8 cellular contexts compared by ENCODE assay signal in genomic region chr15:45586990-45587860, GRCh38. TPM values are rescaled to one million over a fixed set of nuclear protein-coding genes. Genes with fewer than 3 reads are reported as not detected.
DNase-seq lines count a peak whose midpoint lies in the region; ATAC-seq and TF ChIP-seq lines count a peak whose summit lies in the region.

BLOC1S6 (plus strand) TSS chr15:45587379; CDS start chr15:45587444, 65 bp downstream.

- peaks cover 27 to 55% (median 38%) of the 10 kb centered on the region in 7 donors for H3K4me1 Mint-ChIP-seq in naive thymus-derived CD4-positive, alpha-beta T cell
- H3K4me1 Mint-ChIP-seq in stimulated activated naive B cell treated with anti-CD40 and anti-IgM and Interleukin-4, amounts not matched to agents 10 μg/mL and 1 μg/mL and 100 μg/mL, for 72 hours: peaks cover 18 to 51% of the 10 kb centered on the region in 2 donors

- H3K27ac ChIP-seq in fibroblast of lung (ENCODE audit: insufficient read depth, low read length): peak within 1 kb of the TSS; percentile 92
- H3K27ac ChIP-seq in naive thymus-derived CD4-positive, alpha-beta T cell (ENCODE audit: low read depth, low read length): peak within 1 kb of the TSS; percentile 97

- H3K27me3 ChIP-seq in fibroblast of lung (ENCODE audit: control insufficient read depth, insufficient read depth, low read length): no peaks in the 10 kb centered on the region
- no peaks in the 10 kb centered on the region for H3K27me3 ChIP-seq in naive thymus-derived CD4-positive, alpha-beta T cell (ENCODE audit: control insufficient read depth in 2 of 2, insufficient read depth in 2 of 2, low read length in 2 of 2)

- POLR2A ChIA-PET in naive thymus-derived CD4-positive, alpha-beta T cell (lab: Charles Lee): interaction anchor here (0.8 to 4.0 kb wide), 17 partner anchors 13 to 420 kb away, joined by 3 to 53 read pairs (median 4); a partner anchor contains a TSS

- peaks cover 0 to 2% (median 0%) of the 10 kb centered on the region in 5 donors for H3K36me3 Mint-ChIP-seq in naive thymus-derived CD4-positive, alpha-beta T cell
- peaks cover 13 to 24% of the 10 kb centered on the region in 2 donors for H3K36me3 Mint-ChIP-seq in stimulated activated naive B cell treated with anti-CD40 and anti-IgM and Interleukin-4, amounts not matched to agents 10 μg/mL and 1 μg/mL and 100 μg/mL, for 72 hours

- peak; percentile 89 for DNase-seq in DMS79 (lab: John Stamatoyannopoulos, UW)
- peak; percentile 92 for DNase-seq in KG1 (lab: John Stamatoyannopoulos, UW)
- peak; percentile 91 for DNase-seq in RPMI7951 (ENCODE audit: low read depth)
- peak; percentile 78 to 79 for DNase-seq in activated T-helper 1 cell treated with anti-CD3 and anti-CD28 coated beads, Interleukin-2, amount 50 U/mL, for 16 hours (ENCODE audit: low read depth in 1 of 2, low spot score in 1 of 2)
- DNase-seq in fibroblast of lung (ENCODE audit: low read depth in 2 of 2): peak; percentile 91 to 92
- peak; percentile 81 to 91 (median 87) for DNase-seq in naive thymus-derived CD4-positive, alpha-beta T cell
- DNase-seq in stimulated activated naive B cell treated with anti-CD40 and anti-IgM and Interleukin-4, amounts not matched to agents 10 μg/mL and 1 μg/mL and 100 μg/mL, for 72 hours: peak; percentile 90

- H4K20me1 ChIP-seq in fibroblast of lung (ENCODE audit: control insufficient read depth, extremely low read depth, insufficient read depth, low read length): no peaks in the 10 kb centered on the region

- H3K9me3 ChIP-seq in fibroblast of lung (ENCODE audit: control insufficient read depth, insufficient read depth, low read depth, low read length): no peaks in the 10 kb centered on the region
- no peaks in the 10 kb centered on the region for H3K9me3 ChIP-seq in naive thymus-derived CD4-positive, alpha-beta T cell (ENCODE audit: control insufficient read depth in 2 of 3, low read length in 3 of 3)

- peak within 1 kb of the TSS; percentile 82 to 87 (median 84) for H3K4me3 ChIP-seq in fibroblast of lung (replicated peaks in 1 of 4; ENCODE audit: control extremely low read depth in 1 of 4, insufficient read depth in 1 of 4, low read depth in 3 of 4, low read length in 4 of 4)
- peak within 1 kb of the TSS; percentile 87 for H3K4me3 ChIP-seq in naive thymus-derived CD4-positive, alpha-beta T cell (ENCODE audit: low read length)

- peak within 1 kb of the TSS; percentile 99 for H3K9ac ChIP-seq in fibroblast of lung (ENCODE audit: insufficient read depth, low read length)

- peak; percentile 81 for ATAC-seq in GM21723 (IDR thresholded peaks at IDR 0.05; ENCODE audit: unreplicated experiment)
- peak; percentile 87 for ATAC-seq in naive thymus-derived CD4-positive, alpha-beta T cell
- peak; percentile 89 to 92 for ATAC-seq in stimulated activated naive B cell treated with anti-CD40 and anti-IgM and Interleukin-4, amounts not matched to agents 10 μg/mL and 1 μg/mL and 100 μg/mL, for 72 hours (replicated peaks)

- peak within 1 kb of the TSS; percentile 56 for H2AFZ ChIP-seq in fibroblast of lung (ENCODE audit: low read length)

- no peaks in the 10 kb centered on the region for H3K4me1 ChIP-seq in fibroblast of lung (ENCODE audit: control insufficient read depth, extremely low read depth, insufficient read depth, low read length)
- peaks cover 25 to 26% of the 10 kb centered on the region in 2 donors for H3K4me1 ChIP-seq in naive thymus-derived CD4-positive, alpha-beta T cell (ENCODE audit: control insufficient read depth in 2 of 2, insufficient read depth in 2 of 2, low read length in 2 of 2)

- H3K27ac Mint-ChIP-seq in naive thymus-derived CD4-positive, alpha-beta T cell: peak within 1 kb of the TSS; percentile 100
- peak within 1 kb of the TSS; percentile 100 for H3K27ac Mint-ChIP-seq in stimulated activated naive B cell treated with anti-CD40 and anti-IgM and Interleukin-4, amounts not matched to agents 10 μg/mL and 1 μg/mL and 100 μg/mL, for 72 hours

- intact Hi-C loops in naive thymus-derived CD4-positive, alpha-beta T cell (cut with micrococcal nuclease): loop anchor here (1.0 to 5.0 kb wide), 12 partner anchors 47 to 1298 kb away; partner anchors contain the start of genes SLC30A4 (in 2 of the 2), CTDSPL2 (in 1 of the 2) and GOLM2 (in 1 of the 2)

- H3K79me2 ChIP-seq in fibroblast of lung (ENCODE audit: control insufficient read depth, insufficient read depth, low read length): peaks cover 42% of the 10 kb centered on the region

- TF ChIP-seq CTCF in fibroblast of lung (conservative IDR thresholded peaks at IDR 0.05 in 1 of 2, IDR thresholded peaks at IDR 0.05 in 1 of 2; ENCODE audit: low read depth in 1 of 2, low read length in 2 of 2): no peak

- H3K4me3 Mint-ChIP-seq in naive thymus-derived CD4-positive, alpha-beta T cell: peak within 1 kb of the TSS; percentile 96 to 100 (median 98)
- peak within 1 kb of the TSS; percentile 89 to 96 for H3K4me3 Mint-ChIP-seq in stimulated activated naive B cell treated with anti-CD40 and anti-IgM and Interleukin-4, amounts not matched to agents 10 μg/mL and 1 μg/mL and 100 μg/mL, for 72 hours

- H3K9me3 Mint-ChIP-seq in naive thymus-derived CD4-positive, alpha-beta T cell: no peaks in the 10 kb centered on the region
- H3K9me3 Mint-ChIP-seq in stimulated activated naive B cell treated with anti-CD40 and anti-IgM and Interleukin-4, amounts not matched to agents 10 μg/mL and 1 μg/mL and 100 μg/mL, for 72 hours: peaks cover 0 to 2% of the 10 kb centered on the region in 2 donors

- CTCF ChIA-PET in naive thymus-derived CD4-positive, alpha-beta T cell (lab: Charles Lee): interaction anchor here (0.7 to 3.1 kb wide), 8 partner anchors 8 to 187 kb away, joined by 3 to 14 read pairs (median 5); a partner anchor contains a TSS

- peak within 1 kb of the TSS; percentile 96 for H3K4me2 ChIP-seq in fibroblast of lung (ENCODE audit: extremely low read depth, insufficient read depth, low read length)

- no peaks in the 10 kb centered on the region for H3K36me3 ChIP-seq in fibroblast of lung (ENCODE audit: control insufficient read depth, insufficient read depth, low read length)
- H3K36me3 ChIP-seq in naive thymus-derived CD4-positive, alpha-beta T cell (ENCODE audit: control insufficient read depth in 2 of 3, insufficient read depth in 3 of 3, low read length in 3 of 3): peaks cover 0 to 3% (median 0%) of the 10 kb centered on the region in 3 experiments

- no peaks in the 10 kb centered on the region for H3K27me3 Mint-ChIP-seq in naive thymus-derived CD4-positive, alpha-beta T cell
- no peaks in the 10 kb centered on the region for H3K27me3 Mint-ChIP-seq in stimulated activated naive B cell treated with anti-CD40 and anti-IgM and Interleukin-4, amounts not matched to agents 10 μg/mL and 1 μg/mL and 100 μg/mL, for 72 hours

RNA-seq across cellular contexts. Expression of gene BLOC1S6, which starts in this region (rescaled TPM):
- 84.9 and 93.5 TPM in 2 replicates for total RNA-seq in RPMI7951 (2014; rRNA removed; shearing (Covaris generic))
- 84.6 and 91.9 TPM in 2 replicates for total RNA-seq in fibroblast of lung
- 34.2 and 38.3 TPM in 2 replicates for polyA plus RNA-seq in fibroblast of lung
- polyA plus RNA-seq in fibroblast of lung (2012): 44.9 and 50.2 TPM in 2 replicates
- 3.1 and 4.6 TPM in 2 replicates for polyA minus RNA-seq in fibroblast of lung (ENCODE audit: low replicate concordance)
- 10 to 100 TPM; 34.4 to 63.9 (median 50.9) TPM for total RNA-seq in naive thymus-derived CD4-positive, alpha-beta T cell
- 10 to 100 TPM; 49.4 to 51.8 TPM for polyA plus RNA-seq in naive thymus-derived CD4-positive, alpha-beta T cell

Comparison
In these comparisons a context has a peak if more than half of its experiments do, and no peak if none do; other contexts are left out.
1. Peak in every context shown above with its lines: DNase-seq, ATAC-seq, H3K4me3 ChIP-seq and H3K27ac ChIP-seq.